Comparison of ENCODE assay signal across 16 cellular contexts in the genomic region with DNA sequence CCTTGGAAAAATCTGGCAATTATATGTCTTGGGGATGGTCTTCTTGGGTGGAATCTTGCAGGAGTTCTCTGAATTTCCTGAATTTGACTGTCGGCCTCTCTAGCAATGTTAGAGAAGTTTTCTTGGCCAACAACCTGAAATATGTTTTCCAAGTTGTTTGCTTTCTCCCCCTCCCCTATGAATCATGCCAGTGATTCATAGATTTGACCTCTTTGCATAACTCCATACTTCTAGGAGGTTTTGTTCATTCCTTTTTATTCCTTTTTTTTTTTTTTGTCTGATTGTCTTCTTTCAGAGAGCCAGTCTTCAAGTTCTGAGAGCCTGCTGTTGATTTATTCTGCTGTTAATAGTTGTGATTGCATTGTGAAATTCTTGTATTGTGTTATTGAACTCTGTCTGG. TPM values are rescaled to one million over a fixed set of nuclear protein-coding genes. Genes with fewer than 3 reads are reported as not detected.
DNase-seq lines count a peak whose midpoint lies in the region; ATAC-seq and TF ChIP-seq lines count a peak whose summit lies in the region.
"Had no signal": no experiment of that assay in that cellular context is flagged by ENCODE, and none has a peak within 500 bp of the region (broad histone marks: within the 10 kb centered on the region; RNA-seq: fewer than 3 reads in every experiment).

No MANE protein-coding gene starts in this region.

- in situ Hi-C loops in ACHN (cut with HindIII; ENCODE audit: low pct_ligation_motif_present, low pct_unique_long_range_greater_than_20kb, low sequenced_read_pairs): no loop called here

- peaks cover 14% of the 10 kb centered on the region for H3K27me3 ChIP-seq in foreskin keratinocyte
- H3K27me3 ChIP-seq: BLaER1 treated with 17β-estradiol and CSF1 and Interleukin-3, amounts not matched to agents 10 nM and 100 nM; colonic mucosa had no signal

- DNase-seq in ACHN: peak; percentile 9
- peak; percentile 67 for DNase-seq in HS-5 (ENCODE audit: low read depth)
- peak; percentile 92 for DNase-seq in amniotic epithelial cell (ENCODE audit: low read depth)
- peak; percentile 40 to 54 for DNase-seq in foreskin keratinocyte
- no peak for DNase-seq in stimulated activated CD4-positive, alpha-beta T cell treated with anti-CD3 and anti-CD28 coated beads, Interleukin-4, amount 100 ng/mL, for 24 hours
- DNase-seq in RPMI8226: no peak
- DNase-seq in NCI-H510A (lab: John Stamatoyannopoulos, UW): no peak
- DNase-seq: activated effector memory CD4-positive, alpha-beta T cell treated with anti-CD3 and anti-CD28 coated beads, Interleukin-2, amount 50 U/mL, for 16 hours; colonic mucosa; H9; midbrain; NCI-H1105; retina had no signal

- peak; percentile 64 for ATAC-seq in foreskin keratinocyte
- no peak for ATAC-seq in HG02981 (IDR thresholded peaks at IDR 0.05; ENCODE audit: unreplicated experiment)
- ATAC-seq: Right ventricle myocardium inferior had no signal

- TF ChIP-seq CTCF in foreskin keratinocyte (conservative IDR thresholded peaks at IDR 0.05): no peak

- no peaks in the 10 kb centered on the region for H3K4me1 ChIP-seq in foreskin keratinocyte
- H3K4me1 ChIP-seq: colonic mucosa had no signal

- no peak overlapping the region for H3K27ac ChIP-seq in foreskin keratinocyte
- H3K27ac ChIP-seq: BLaER1 treated with 17β-estradiol and CSF1 and Interleukin-3, amounts not matched to agents 10 nM and 100 nM; colonic mucosa had no signal

RNA-seq across cellular contexts. Expression of a gene that starts 56.7 kb away (rescaled TPM):
- total RNA-seq in foreskin keratinocyte: 33.0 and 35.8 TPM in 2 replicates
- polyA plus RNA-seq in foreskin keratinocyte: 5.8 and 7.4 TPM in 2 replicates

Comparison
In these comparisons a context has a peak if more than half of its experiments do, and no peak if none do; other contexts are left out.
1. DNase-seq: peak in ACHN (single experiment), HS-5 (single experiment), amniotic epithelial cell (single experiment) and foreskin keratinocyte (2 of 2); none in stimulated activated CD4-positive, alpha-beta T cell treated with anti-CD3 and anti-CD28 coated beads, Interleukin-4, amount 100 ng/mL, for 24 hours (single experiment), RPMI8226 (single experiment) and NCI-H510A (single experiment).